In the genomic region with DNA sequence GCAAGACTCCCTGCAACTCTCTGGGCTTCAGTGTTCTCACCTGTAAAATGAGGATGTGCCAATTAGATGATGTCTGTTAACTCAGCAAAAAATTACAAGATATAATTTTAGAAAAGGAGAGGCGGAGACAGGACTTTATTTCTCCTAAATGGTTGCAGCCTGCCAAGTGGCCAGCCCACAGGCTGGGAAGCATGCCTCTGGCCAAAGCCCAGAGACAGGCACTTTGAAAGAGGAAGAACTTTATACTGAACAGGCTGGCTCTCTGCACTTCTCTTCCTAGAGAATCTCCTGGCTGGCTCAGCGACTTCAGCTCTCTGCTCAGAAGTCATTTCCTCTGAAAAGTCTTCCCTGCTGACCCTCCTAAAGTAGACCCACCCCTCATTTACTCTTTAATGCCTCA, we compare ENCODE assay signal across 15 cellular contexts. TPM values are rescaled to one million over a fixed set of nuclear protein-coding genes. Genes with fewer than 3 reads are reported as not detected.
DNase-seq lines count a peak whose midpoint lies in the region; ATAC-seq and TF ChIP-seq lines count a peak whose summit lies in the region.
"Had no signal": no experiment of that assay in that cellular context is flagged by ENCODE, and none has a peak within 500 bp of the region (broad histone marks: within the 10 kb centered on the region; RNA-seq: fewer than 3 reads in every experiment).

No MANE protein-coding gene starts in this region.

- H3K4me1 Mint-ChIP-seq in endodermal cell: peaks cover 43% of the 10 kb centered on the region

- 54 to 64% methylated on average over 1 to 2 of the region's 2 CpGs for WGBS in endodermal cell (ENCODE audit: insufficient coverage in 1 of 2, insufficient read length in 1 of 2), 2 experiments

- DNase-seq in Right ventricle myocardium superior (peak; percentile 63), cardiac septum (ENCODE audit: low spot score) (no peak), endodermal cell (no peak), midbrain (lab: John Stamatoyannopoulos, UW) (peak; percentile 23), upper lobe of right lung (no peak), 8988T (no peak), UCSD-AML1 (lab: John Stamatoyannopoulos, UW; ENCODE audit: unreplicated experiment) (no peak)
- DNase-seq: ACHN, activated B cell treated with CpG ODN at 0.5 μM for 24 hours, NCI-H146, NCI-H526 treated with DMSO at 0.1 percent for 48 hours, SIG-M5 had no signal

- no peaks in the 10 kb centered on the region for H3K9me3 Mint-ChIP-seq in endodermal cell
- H3K9me3 Mint-ChIP-seq: activated B cell treated with CpG ODN at 0.5 μM for 24 hours had no signal

- H3K9ac ChIP-seq in endodermal cell (ENCODE audit: extremely low read depth, low read length, poor library complexity, severe bottlenecking): no peak overlapping the region

- peaks cover 16% of the 10 kb centered on the region for H3K27me3 Mint-ChIP-seq in endodermal cell (ENCODE audit: insufficient read depth)

- peak; percentile 42 for ATAC-seq in Right ventricle myocardium superior (ENCODE audit: poor library complexity)
- no peak for ATAC-seq in upper lobe of right lung
- no peak for ATAC-seq in GM18517 (IDR thresholded peaks at IDR 0.05; ENCODE audit: unreplicated experiment)

- H3K4me1 ChIP-seq in endodermal cell (ENCODE audit: control insufficient read depth, insufficient read depth, low read length) (peaks cover 3% of the 10 kb centered on the region), upper lobe of right lung (peaks cover 17% of the 10 kb centered on the region)

- TF ChIP-seq CTCF in endodermal cell (conservative IDR thresholded peaks at IDR 0.05): no peak
- TF ChIP-seq CTCF in upper lobe of right lung (IDR thresholded peaks at IDR 0.05): no peak

- H3K27me3 ChIP-seq in endodermal cell (ENCODE audit: control insufficient read depth, insufficient read depth, low read length, poor library complexity, severe bottlenecking): peaks cover 18% of the 10 kb centered on the region
- H3K27me3 ChIP-seq in upper lobe of right lung: no peaks in the 10 kb centered on the region
- H3K27me3 ChIP-seq: uterus had no signal

- H3K36me3 ChIP-seq in endodermal cell (ENCODE audit: control insufficient read depth, insufficient read depth, low read length) (no peaks in the 10 kb centered on the region), upper lobe of right lung (no peaks in the 10 kb centered on the region)
- H3K36me3 ChIP-seq: uterus had no signal

- no peaks in the 10 kb centered on the region for H3K36me3 Mint-ChIP-seq in endodermal cell (ENCODE audit: low read depth)
- H3K36me3 Mint-ChIP-seq: IgD-negative memory B cell had no signal

- H3K4me3 ChIP-seq in endodermal cell (ENCODE audit: low read length) (peak overlapping the region; percentile 31), upper lobe of right lung (no peak overlapping the region)
- H3K4me3 ChIP-seq: uterus had no signal

- intact Hi-C loops in Right ventricle myocardium superior (cut with DNase I) (no loop called here), cardiac septum (cut with DNase I) (no loop called here), upper lobe of right lung (cut with DNase I) (no loop called here)

- H3K27ac Mint-ChIP-seq in endodermal cell: no peak overlapping the region
- H3K27ac Mint-ChIP-seq: activated B cell treated with CpG ODN at 0.5 μM for 24 hours, IgD-negative memory B cell had no signal

- H3K9me3 ChIP-seq in endodermal cell (ENCODE audit: control insufficient read depth, low read length) (no peaks in the 10 kb centered on the region), upper lobe of right lung (no peaks in the 10 kb centered on the region)
- H3K9me3 ChIP-seq: uterus had no signal

- no peak overlapping the region for H3K4me3 Mint-ChIP-seq in endodermal cell
- H3K4me3 Mint-ChIP-seq: activated B cell treated with CpG ODN at 0.5 μM for 24 hours, IgD-negative memory B cell had no signal

- H3K27ac ChIP-seq in endodermal cell (ENCODE audit: low read depth, low read length): no peak overlapping the region
- peak overlapping the region; percentile 2 for H3K27ac ChIP-seq in upper lobe of right lung

RNA-seq across cellular contexts. Expression of gene PRDM5, which starts 3.7 kb away (rescaled TPM):
- 8.0 TPM for total RNA-seq in Right ventricle myocardium superior
- total RNA-seq in cardiac septum: 24.3 TPM
- 10 to 100 TPM; 18.3 to 19.1 TPM for total RNA-seq in endodermal cell
- polyA plus RNA-seq in endodermal cell (2013, experiment 1 of 2): 12.0 TPM
- 9.1 TPM for polyA plus RNA-seq in endodermal cell (2013, experiment 2 of 2)
- total RNA-seq in upper lobe of right lung: 17.0 TPM
- total RNA-seq: activated B cell treated with CpG ODN at 0.5 μM for 24 hours had no signal
- polyA plus RNA-seq: IgD-negative memory B cell had no signal

Comparison
In these comparisons a context has a peak if more than half of its experiments do, and no peak if none do; other contexts are left out.
1. DNase-seq: peak in Right ventricle myocardium superior (single experiment) and midbrain (single experiment); none in cardiac septum (single experiment), endodermal cell (single experiment), upper lobe of right lung (single experiment), 8988T (single experiment) and UCSD-AML1 (single experiment).